Comparison of ENCODE assay signal across 12 cellular contexts in genomic region chr4:121050251-121050650, GRCh38. TPM values are rescaled to one million over a fixed set of nuclear protein-coding genes. Genes with fewer than 3 reads are reported as not detected.
A peak's percentile ranks its signal among the peaks of the same experiment; 100 is the strongest.
DNase-seq lines count a peak whose midpoint lies in the region; ATAC-seq and TF ChIP-seq lines count a peak whose summit lies in the region.
"Had no signal": no experiment of that assay in that cellular context is flagged by ENCODE, and none has a peak within 500 bp of the region (broad histone marks: within the 10 kb centered on the region; RNA-seq: fewer than 3 reads in every experiment).

No MANE protein-coding gene starts in this region.

- no peaks in the 10 kb centered on the region for H3K9me3 ChIP-seq in cardiac muscle cell (ENCODE audit: low read depth)
- H3K9me3 ChIP-seq: BLaER1, uterus had no signal

- no peak overlapping the region for H3K27ac ChIP-seq in cardiac muscle cell
- H3K27ac ChIP-seq: BLaER1, uterus had no signal

- H3K27me3 ChIP-seq in cardiac muscle cell = no peaks in the 10 kb centered on the region
- H3K27me3 ChIP-seq: BLaER1, uterus had no signal

- H3K4me1 ChIP-seq in cardiac muscle cell (ENCODE audit: low read depth) = no peaks in the 10 kb centered on the region
- H3K4me1 ChIP-seq: uterus had no signal

- H3K27ac Mint-ChIP-seq in type B pancreatic cell = no peak overlapping the region

- no peak overlapping the region for H3K4me3 ChIP-seq in cardiac muscle cell
- no peak overlapping the region for H3K4me3 ChIP-seq in fibroblast of villous mesenchyme (ENCODE audit: low read depth, low read length)
- H3K4me3 ChIP-seq: BLaER1, uterus had no signal

- no peaks in the 10 kb centered on the region for H3K36me3 ChIP-seq in cardiac muscle cell
- H3K36me3 ChIP-seq: BLaER1, uterus had no signal

- intact Hi-C loops in cardiac septum (cut with DNase I) = no loop called here

- ATAC-seq in HG02678 (IDR thresholded peaks at IDR 0.05; ENCODE audit: unreplicated experiment) = no peak

- H3K4me1 Mint-ChIP-seq in type B pancreatic cell (ENCODE audit: unreplicated experiment) = no peaks in the 10 kb centered on the region

- H3K4me3 Mint-ChIP-seq in type B pancreatic cell = no peak overlapping the region

- no peak for DNase-seq in cardiac muscle cell (ENCODE audit: low read depth in 1 of 2, low spot score in 1 of 2)
- DNase-seq in cardiac septum (ENCODE audit: low spot score) = no peak
- peak; percentile 9 for DNase-seq in SK-MEL-5 (ENCODE audit: low read depth, low spot score)
- DNase-seq in fibroblast of villous mesenchyme (ENCODE audit: low read depth) = no peak
- DNase-seq in type B pancreatic cell (ENCODE audit: extremely low spot score, unreplicated experiment) = no peak
- no peak for DNase-seq in NCI-H446 treated with DMSO at 0.1 percent for 48 hours (lab: John Stamatoyannopoulos, UW)
- no peak for DNase-seq in effector CD4-positive, alpha-beta T cell
- DNase-seq: caudate nucleus, NCI-H2107, uterus had no signal

- in situ Hi-C loops in SK-MEL-5 (cut with HindIII; ENCODE audit: low pct_unique_long_range_greater_than_20kb, low sequenced_read_pairs) = no loop called here

- no peaks in the 10 kb centered on the region for H3K9me3 Mint-ChIP-seq in type B pancreatic cell

- peak; percentile 26 for TF ChIP-seq CTCF in cardiac muscle cell (IDR thresholded peaks at IDR 0.05; ENCODE audit: low read depth, low read length)
- TF ChIP-seq CTCF in fibroblast of villous mesenchyme (IDR thresholded peaks at IDR 0.05; ENCODE audit: insufficient read depth, low read depth, low read length) = peak; percentile 44
- TF ChIP-seq CTCF in type B pancreatic cell (conservative IDR thresholded peaks at IDR 0.05) = peak; percentile 66

- peaks cover 11% of the 10 kb centered on the region for H3K27me3 Mint-ChIP-seq in type B pancreatic cell

- peaks cover 2% of the 10 kb centered on the region for H3K36me3 Mint-ChIP-seq in type B pancreatic cell

RNA-seq across cellular contexts. Expression of gene NDNF, which starts 22.1 kb away (rescaled TPM):
- total RNA-seq in cardiac muscle cell (4.8 and 9.3 TPM in 2 replicates), cardiac septum (5.1 TPM), fibroblast of villous mesenchyme (0.32 and 0.86 TPM in 2 replicates), type B pancreatic cell (ENCODE audit: low replicate concordance) (14.6 and 17.4 TPM in 2 replicates)
- polyA plus RNA-seq in cardiac muscle cell = 2.6 and 9.3 TPM in 2 replicates
- not detected in 2 replicates for total RNA-seq in SK-MEL-5 (2014; rRNA removed; shearing (Covaris generic))
- not detected in 2 replicates for polyA plus RNA-seq in SK-MEL-5 (2015; cell fraction: cytosol; rRNA removed)
- not detected in 2 replicates for polyA plus RNA-seq in SK-MEL-5 (2015; cell fraction: nucleus; rRNA removed)
